In the genomic region with DNA sequence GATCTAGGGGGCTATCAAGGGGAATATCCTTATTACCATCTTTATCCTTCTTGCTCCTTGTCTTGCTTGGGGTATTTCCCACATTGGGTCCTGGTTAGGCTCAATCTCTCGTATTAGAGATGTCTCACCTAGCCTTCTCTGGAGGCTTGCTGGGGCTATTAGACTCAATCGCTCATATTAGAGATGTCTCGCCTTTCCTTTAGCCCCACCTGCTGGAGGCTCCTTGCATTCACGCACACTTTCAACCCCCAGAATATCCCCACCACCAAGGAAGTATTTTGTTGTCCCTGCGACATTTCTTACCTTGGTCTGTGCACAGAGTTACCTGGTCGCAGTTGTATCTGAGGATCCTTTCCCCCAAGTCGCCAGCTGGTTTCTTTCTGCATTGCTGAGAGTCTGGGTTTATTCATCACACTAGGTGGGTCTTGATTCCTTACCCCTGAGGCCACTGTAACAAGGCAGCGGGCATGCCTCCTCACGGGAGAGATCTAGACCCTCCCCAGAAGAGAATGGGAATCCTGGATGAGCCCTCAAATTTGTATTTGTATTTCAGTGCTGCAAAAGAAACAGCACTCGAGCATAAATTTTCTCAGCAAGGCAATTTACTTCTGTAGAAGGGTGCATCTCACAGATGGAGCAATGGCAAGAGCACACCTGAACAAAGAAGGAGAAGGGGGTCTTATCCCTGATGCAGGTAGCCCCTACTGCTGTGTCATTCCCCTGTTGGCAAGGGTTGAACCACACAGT, we compare ENCODE assay signal across 9 cellular contexts. TPM values are rescaled to one million over a fixed set of nuclear protein-coding genes. Genes with fewer than 3 reads are reported as not detected.
DNase-seq lines count a peak whose midpoint lies in the region; ATAC-seq and TF ChIP-seq lines count a peak whose summit lies in the region.
"Had no signal": no experiment of that assay in that cellular context is flagged by ENCODE, and none has a peak within 500 bp of the region (broad histone marks: within the 10 kb centered on the region; RNA-seq: fewer than 3 reads in every experiment).

No MANE protein-coding gene starts in this region.

- H3K4me2 ChIP-seq in IMR-90 (ENCODE audit: low read depth, low read length) (no peak overlapping the region), hepatocyte (no peak overlapping the region)

- no peaks in the 10 kb centered on the region for H3K9me2 ChIP-seq in hepatocyte (replicated peaks; ENCODE audit: insufficient read depth)

- H3K27me3 ChIP-seq in IMR-90 (ENCODE audit: control insufficient read depth, insufficient read depth, low read length): peaks cover 4% of the 10 kb centered on the region; the same call in 1 of the 2 replicates
- peaks cover 3% of the 10 kb centered on the region for H3K27me3 ChIP-seq in hepatocyte

- no peak overlapping the region for H2BK20ac ChIP-seq in IMR-90 (ENCODE audit: low read depth, low read length)

- no peak overlapping the region for H4K8ac ChIP-seq in IMR-90 (ENCODE audit: low read depth in 2 of 2, low read length in 2 of 2)

- H3K9me3 Mint-ChIP-seq in Calu3 (ENCODE audit: low read depth, unreplicated experiment): peaks cover 5% of the 10 kb centered on the region
- H3K9me3 Mint-ChIP-seq in activated CD4-positive, alpha-beta T cell treated with anti-CD3 and anti-CD28 coated beads, Interleukin-2, amount 10 ng/mL, durations not matched to agents 7 days and 5 days: no peaks in the 10 kb centered on the region

- no peak overlapping the region for H3K9ac ChIP-seq in IMR-90 (ENCODE audit: low read depth, low read length)

- H3K4me1 Mint-ChIP-seq in Calu3 (ENCODE audit: low read depth, unreplicated experiment): no peaks in the 10 kb centered on the region
- H3K4me1 Mint-ChIP-seq in activated CD4-positive, alpha-beta T cell treated with anti-CD3 and anti-CD28 coated beads, Interleukin-2, amount 10 ng/mL, durations not matched to agents 7 days and 5 days: no peaks in the 10 kb centered on the region

- intact Hi-C loops in Calu3 (cut with micrococcal nuclease; ENCODE audit: unreplicated experiment) (loop anchor here (5.0 kb wide), 1 partner anchor 244 kb away; a partner anchor contains a TSS), IMR-90 (cut with micrococcal nuclease) (loop anchor here (1.0 to 10.0 kb wide), 4 partner anchors 147 to 609 kb away; a partner anchor contains a TSS)

- no peaks in the 10 kb centered on the region for H3K36me3 ChIP-seq in IMR-90 (ENCODE audit: control insufficient read depth, insufficient read depth, low read length)
- no peaks in the 10 kb centered on the region for H3K36me3 ChIP-seq in hepatocyte (replicated peaks; ENCODE audit: insufficient read depth, low read depth)

- POLR2A ChIA-PET in IMR-90 (lab: Charles Lee; ENCODE audit: unreplicated experiment): no interaction called here
- POLR2A ChIA-PET in activated CD4-positive, alpha-beta T cell treated with anti-CD3 and anti-CD28 coated beads, Interleukin-2, amount 10 ng/mL, durations not matched to agents 7 days and 5 days (lab: Charles Lee): no interaction called here

- peaks cover 27% of the 10 kb centered on the region for H3K27me3 Mint-ChIP-seq in Calu3 (ENCODE audit: unreplicated experiment)
- H3K27me3 Mint-ChIP-seq in activated CD4-positive, alpha-beta T cell treated with anti-CD3 and anti-CD28 coated beads, Interleukin-2, amount 10 ng/mL, durations not matched to agents 7 days and 5 days: no peaks in the 10 kb centered on the region

- in situ Hi-C loops in IMR-90 (cut with MboI; ENCODE audit: low sequenced_read_pairs): loop anchor here (10.0 kb wide), 2 partner anchors 247 to 437 kb away; a partner anchor contains a TSS

- peak; percentile 62 for ATAC-seq in IMR-90 (ENCODE audit: low read depth)
- ATAC-seq in HG03108 (IDR thresholded peaks at IDR 0.05; ENCODE audit: unreplicated experiment): no peak
- ATAC-seq in HG02840 (IDR thresholded peaks at IDR 0.05; ENCODE audit: low FRiP score, unreplicated experiment): no peak

- H2AFZ ChIP-seq in IMR-90 (replicated peaks; ENCODE audit: low read length, poor library complexity) (no peak overlapping the region), hepatocyte (no peak overlapping the region)

- H2AK9ac ChIP-seq in IMR-90 (replicated peaks; ENCODE audit: low read depth, low read length, poor library complexity): no peak overlapping the region

- TF ChIP-seq RAD21 in IMR-90 (IDR thresholded peaks at IDR 0.05; ENCODE audit: low read length): peak; percentile 57

- H3K23ac ChIP-seq in IMR-90 (ENCODE audit: low read depth, low read length): no peak overlapping the region

- H3K18ac ChIP-seq in IMR-90 (ENCODE audit: low read depth, low read length): no peak overlapping the region

- no peak overlapping the region for H3K27ac ChIP-seq in IMR-90 (ENCODE audit: insufficient read depth, low read length)
- peak overlapping the region; percentile 57 for H3K27ac ChIP-seq in hepatocyte

- no peaks in the 10 kb centered on the region for H3K9me1 ChIP-seq in IMR-90 (ENCODE audit: insufficient read depth, low read length)

- H3K27ac Mint-ChIP-seq in Calu3 (ENCODE audit: unreplicated experiment): no peak overlapping the region
- no peak overlapping the region for H3K27ac Mint-ChIP-seq in activated CD4-positive, alpha-beta T cell treated with anti-CD3 and anti-CD28 coated beads, Interleukin-2, amount 10 ng/mL, durations not matched to agents 7 days and 5 days

- H3K14ac ChIP-seq in IMR-90 (replicated peaks; ENCODE audit: low read depth, low read length): no peak overlapping the region

- H3K79me2 ChIP-seq in hepatocyte: no peaks in the 10 kb centered on the region

- H4K20me1 ChIP-seq in IMR-90 (ENCODE audit: insufficient read depth, low read length) (no peaks in the 10 kb centered on the region), hepatocyte (ENCODE audit: insufficient read depth, poor library complexity, severe bottlenecking) (no peaks in the 10 kb centered on the region)

- H2AK5ac ChIP-seq in IMR-90 (ENCODE audit: low read depth, low read length): no peak overlapping the region

- no peak overlapping the region for H3K56ac ChIP-seq in IMR-90 (ENCODE audit: extremely low read depth, insufficient read depth, low read length)

- H2BK15ac ChIP-seq in IMR-90 (ENCODE audit: low read depth, low read length): no peak overlapping the region

- H3K4ac ChIP-seq in IMR-90 (ENCODE audit: low read depth, low read length): no peak overlapping the region

- CTCF ChIA-PET in Calu3 (lab: Charles Lee): no interaction called here
- CTCF ChIA-PET in IMR-90 (lab: Yijun Ruan, JAX): interaction anchor here (1.0 kb wide), 1 partner anchor 10 kb away, joined by 5 read pairs; no protein-coding TSS in a partner anchor
- CTCF ChIA-PET in activated CD4-positive, alpha-beta T cell treated with anti-CD3 and anti-CD28 coated beads, Interleukin-2, amount 10 ng/mL, durations not matched to agents 7 days and 5 days (lab: Charles Lee): no interaction called here

- dilution Hi-C loops in IMR-90 (cut with HindIII; ENCODE audit: low sequenced_read_pairs, unreplicated experiment): no loop called here

- TF ChIP-seq POLR2A in IMR-90 (IDR thresholded peaks at IDR 0.05; ENCODE audit: low read depth, low read length): no peak

- no peak overlapping the region for H4K91ac ChIP-seq in IMR-90 (ENCODE audit: insufficient read depth, low read depth, low read length)

- no peaks in the 10 kb centered on the region for H3K36me3 Mint-ChIP-seq in Calu3 (ENCODE audit: insufficient read depth, unreplicated experiment)
- H3K36me3 Mint-ChIP-seq in activated CD4-positive, alpha-beta T cell treated with anti-CD3 and anti-CD28 coated beads, Interleukin-2, amount 10 ng/mL, durations not matched to agents 7 days and 5 days (ENCODE audit: low read depth): no peaks in the 10 kb centered on the region

- no TSS peak for BruUV-seq in Calu3 (replicated peaks; lab: Mats Ljungman, UMichigan)
- no TSS peak for BruUV-seq in IMR-90 (replicated peaks; lab: Mats Ljungman, UMichigan)

- H3K4me3 ChIP-seq in IMR-90 (ENCODE audit: insufficient read depth, low read depth, low read length): no peak overlapping the region
- H3K4me3 ChIP-seq in hepatocyte: no peak overlapping the region

- H3K79me1 ChIP-seq in IMR-90 (ENCODE audit: low read depth in 1 of 2, low read length in 2 of 2): no peaks in the 10 kb centered on the region

- H2BK5ac ChIP-seq in IMR-90 (ENCODE audit: low read depth, low read length, poor library complexity, severe bottlenecking): no peak overlapping the region

- WGBS in IMR-90 (ENCODE audit: extremely low coverage in 2 of 2, insufficient read length in 1 of 2), 2 experiments: 74% methylated on average over 4 of the region's 10 CpGs; no CpG with 5 or more reads in 1 of the 2 experiments
- WGBS in hepatocyte (ENCODE audit: low lambda C conversion rate, missing lambda C conversion rate): 40% methylated on average over 10 of the region's 10 CpGs

- H3K4me1 ChIP-seq in IMR-90 (ENCODE audit: control insufficient read depth, insufficient read depth, low read length) (no peaks in the 10 kb centered on the region), hepatocyte (ENCODE audit: insufficient read depth) (no peaks in the 10 kb centered on the region)

- TF ChIP-seq CTCF in Calu3 (IDR thresholded peaks at IDR 0.05; ENCODE audit: unreplicated experiment) (no peak), IMR-90 (conservative IDR thresholded peaks at IDR 0.05; ENCODE audit: low read depth, low read length) (peak; percentile 60), hepatocyte (IDR thresholded peaks at IDR 0.05; ENCODE audit: poor library complexity) (peak; percentile 66)

- peak; percentile 20 for DNase-seq in Calu3
- DNase-seq in IMR-90: peak; percentile 31
- DNase-seq in activated CD4-positive, alpha-beta T cell treated with anti-CD3 and anti-CD28 coated beads, Interleukin-2, amount 10 ng/mL, durations not matched to agents 7 days and 5 days: peak; percentile 47
- DNase-seq in hepatocyte (ENCODE audit: low spot score): peak; percentile 82
- DNase-seq in NCI-H2196 treated with DMSO at 0.1 percent for 48 hours (lab: John Stamatoyannopoulos, UW; ENCODE audit: unreplicated experiment): no peak
- DNase-seq in NOMO-1 treated with DMSO at 0.1 percent for 48 hours (lab: John Stamatoyannopoulos, UW; ENCODE audit: unreplicated experiment): no peak

- H3K4me3 Mint-ChIP-seq in Calu3 (ENCODE audit: low read depth, unreplicated experiment): no peak overlapping the region
- no peak overlapping the region for H3K4me3 Mint-ChIP-seq in activated CD4-positive, alpha-beta T cell treated with anti-CD3 and anti-CD28 coated beads, Interleukin-2, amount 10 ng/mL, durations not matched to agents 7 days and 5 days

- H3K9me3 ChIP-seq in IMR-90 (ENCODE audit: control insufficient read depth, insufficient read depth, low read length) (no peaks in the 10 kb centered on the region), hepatocyte (ENCODE audit: low read depth) (no peaks in the 10 kb centered on the region)

- no peak overlapping the region for H2BK120ac ChIP-seq in IMR-90 (ENCODE audit: low read depth, low read length)

- no peak overlapping the region for H4K5ac ChIP-seq in IMR-90 (ENCODE audit: low read depth, low read length)

RNA-seq across cellular contexts. Expression of a gene that starts 15.9 kb away (rescaled TPM):
- 2.0 and 2.1 TPM in 2 replicates for total RNA-seq in Calu3 (2022)
- 8.1 and 11.7 TPM in 2 replicates for total RNA-seq in IMR-90 (2012; rRNA removed)
- polyA plus RNA-seq in IMR-90 (2012; rRNA removed): 4.8 and 5.1 TPM in 2 replicates
- polyA plus RNA-seq in IMR-90 (2012; cell fraction: cytosol; rRNA removed): 0.64 and 1.2 TPM in 2 replicates
- polyA plus RNA-seq in IMR-90 (2012; cell fraction: nucleus; rRNA removed; ENCODE audit: low replicate concordance): 0.36 and 2.6 TPM in 2 replicates
- total RNA-seq in activated CD4-positive, alpha-beta T cell treated with anti-CD3 and anti-CD28 coated beads, Interleukin-2, amount 10 ng/mL, durations not matched to agents 7 days and 5 days: 10 to 100 TPM; 17.4 to 21.2 TPM
- total RNA-seq in hepatocyte: 4.1 and 5.7 TPM in 2 replicates
- 4.3 and 5.4 TPM in 2 replicates for polyA plus RNA-seq in hepatocyte

RNA-seq across cellular contexts. Expression of a gene that starts 31.4 kb away (rescaled TPM):
- total RNA-seq in Calu3 (2022) (9.5 and 10.4 TPM in 2 replicates), IMR-90 (2012; rRNA removed) (11.7 and 16.4 TPM in 2 replicates), hepatocyte (14.1 and 17.5 TPM in 2 replicates)
- polyA plus RNA-seq in IMR-90 (2012; rRNA removed) (5.6 and 6.1 TPM in 2 replicates), hepatocyte (7.3 and 11.3 TPM in 2 replicates)
- 1.3 and 3.0 TPM in 2 replicates for polyA plus RNA-seq in IMR-90 (2012; cell fraction: cytosol; rRNA removed)
- 0.40 and 2.6 TPM in 2 replicates for polyA plus RNA-seq in IMR-90 (2012; cell fraction: nucleus; rRNA removed; ENCODE audit: low replicate concordance)
- 10 to 100 TPM in 1 of 2 experiments, 1 to 10 TPM in 1; 8.9 to 12.1 TPM for total RNA-seq in activated CD4-positive, alpha-beta T cell treated with anti-CD3 and anti-CD28 coated beads, Interleukin-2, amount 10 ng/mL, durations not matched to agents 7 days and 5 days

RNA-seq across cellular contexts. Expression of a gene that starts 32.7 kb away (rescaled TPM):
- total RNA-seq in Calu3 (2022): not detected in 2 replicates
- total RNA-seq in IMR-90 (2012; rRNA removed): under 0.01 TPM in 1 of 2 replicates, not detected in the other
- not detected in 2 replicates for polyA plus RNA-seq in IMR-90 (2012; rRNA removed)
- not detected in 2 replicates for polyA plus RNA-seq in IMR-90 (2012; cell fraction: cytosol; rRNA removed)
- 0.17 TPM in 1 of 2 replicates, not detected in the other for polyA plus RNA-seq in IMR-90 (2012; cell fraction: nucleus; rRNA removed; ENCODE audit: low replicate concordance)
- total RNA-seq in activated CD4-positive, alpha-beta T cell treated with anti-CD3 and anti-CD28 coated beads, Interleukin-2, amount 10 ng/mL, durations not matched to agents 7 days and 5 days: under 1 TPM in 1 of 2 experiments, not detected in 1; 0.12 TPM
- 0.48 and 0.80 TPM in 2 replicates for total RNA-seq in hepatocyte
- polyA plus RNA-seq in hepatocyte: 0.87 TPM in 1 of 2 replicates, not detected in the other
- total RNA-seq: subcutaneous adipose tissue had no signal

RNA-seq across cellular contexts. Expression of a gene that starts 38.4 kb away (rescaled TPM):
- total RNA-seq in Calu3 (2022): not detected in 2 replicates
- total RNA-seq in IMR-90 (2012; rRNA removed): not detected in 2 replicates
- polyA plus RNA-seq in IMR-90 (2012; rRNA removed): not detected in 2 replicates
- polyA plus RNA-seq in IMR-90 (2012; cell fraction: cytosol; rRNA removed): not detected in 2 replicates
- not detected in 2 replicates for polyA plus RNA-seq in IMR-90 (2012; cell fraction: nucleus; rRNA removed; ENCODE audit: low replicate concordance)
- total RNA-seq in activated CD4-positive, alpha-beta T cell treated with anti-CD3 and anti-CD28 coated beads, Interleukin-2, amount 10 ng/mL, durations not matched to agents 7 days and 5 days: not detected
- not detected in 2 replicates for total RNA-seq in hepatocyte
- 0.35 TPM in 1 of 2 replicates, not detected in the other for polyA plus RNA-seq in hepatocyte
- total RNA-seq: subcutaneous adipose tissue had no signal

Comparison
In these comparisons a context has a peak if more than half of its experiments do, and no peak if none do; other contexts are left out.
1. DNase-seq: peak in Calu3 (single experiment), IMR-90 (single experiment), activated CD4-positive, alpha-beta T cell treated with anti-CD3 and anti-CD28 coated beads, Interleukin-2, amount 10 ng/mL, durations not matched to agents 7 days and 5 days (single experiment) and hepatocyte (single experiment); none in NCI-H2196 treated with DMSO at 0.1 percent for 48 hours (single experiment) and NOMO-1 treated with DMSO at 0.1 percent for 48 hours (single experiment).